In the genomic region with DNA sequence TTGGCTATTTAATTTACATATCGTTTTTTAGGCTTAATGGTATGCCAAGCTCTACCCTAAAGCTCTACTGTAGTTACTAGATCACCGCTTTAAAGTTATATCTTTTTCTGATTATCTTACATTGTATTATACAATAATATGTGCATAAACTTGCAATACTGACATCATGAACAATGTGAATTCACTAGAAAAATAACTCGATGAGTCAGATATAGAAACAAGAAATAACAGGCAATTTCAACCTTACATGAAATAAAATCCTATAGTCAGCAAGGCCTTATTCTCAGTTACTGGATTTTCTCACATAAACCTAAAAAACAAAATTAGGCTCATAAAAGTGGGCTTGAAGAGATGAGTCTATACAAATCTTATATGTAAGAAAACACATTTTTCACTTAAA, we compare ENCODE assay signal across 19 cellular contexts. TPM values are rescaled to one million over a fixed set of nuclear protein-coding genes. Genes with fewer than 3 reads are reported as not detected.
DNase-seq lines count a peak whose midpoint lies in the region; ATAC-seq, FAIRE-seq and TF ChIP-seq lines count a peak whose summit lies in the region.
"Had no signal": no experiment of that assay in that cellular context is flagged by ENCODE, and none has a peak within 500 bp of the region (broad histone marks: within the 10 kb centered on the region; RNA-seq: fewer than 3 reads in every experiment).

No MANE protein-coding gene starts in this region.

- WGBS in testis, 2 donors = 93 to 95% methylated on average over 3 of the region's 3 CpGs

- no peaks in the 10 kb centered on the region for H3K9me1 ChIP-seq in keratinocyte (ENCODE audit: control insufficient read depth, extremely low read depth, insufficient read depth, low read length)

- H3K9me3 Mint-ChIP-seq in chondrocyte (ENCODE audit: low read depth) = peaks cover 8% of the 10 kb centered on the region
- H3K9me3 Mint-ChIP-seq in HFFc6 = no peaks in the 10 kb centered on the region; the same call in 1 of the 2 replicates

- ATAC-seq in RWPE2 (ENCODE audit: low read depth) = 0 out of 3 replicates have a peak, but pooled peaks have one; percentile 16
- ATAC-seq in HG03521 (IDR thresholded peaks at IDR 0.05; ENCODE audit: unreplicated experiment) = no peak
- no peak for ATAC-seq in HG02938 (IDR thresholded peaks at IDR 0.05; ENCODE audit: unreplicated experiment)
- ATAC-seq: Panc1 had no signal

- no peaks in the 10 kb centered on the region for H3K9me3 ChIP-seq in RWPE2 (ENCODE audit: severe bottlenecking)
- H3K9me3 ChIP-seq in keratinocyte (ENCODE audit: control insufficient read depth, low read depth, low read length) = no peaks in the 10 kb centered on the region
- no peaks in the 10 kb centered on the region for H3K9me3 ChIP-seq in testis

- peaks cover 51% of the 10 kb centered on the region for H3K4me1 ChIP-seq in ACC112 (ENCODE audit: control insufficient read depth, insufficient read depth, low read length, unreplicated experiment)
- peaks cover 69% of the 10 kb centered on the region for H3K4me1 ChIP-seq in RWPE2 (ENCODE audit: insufficient read depth, poor library complexity, severe bottlenecking)
- H3K4me1 ChIP-seq in keratinocyte (ENCODE audit: control insufficient read depth, extremely low read depth, insufficient read depth, low read length) = peaks cover 57% of the 10 kb centered on the region
- no peaks in the 10 kb centered on the region for H3K4me1 ChIP-seq in testis

- dilution Hi-C loops in keratinocyte (cut with MboI; ENCODE audit: extremely low pct_ligation_motif_present, low sequenced_read_pairs) = no loop called here

- no peak overlapping the region for H2AFZ ChIP-seq in ACC112 (ENCODE audit: low read length, unreplicated experiment)
- H2AFZ ChIP-seq in keratinocyte (ENCODE audit: control insufficient read depth, low read length) = no peak overlapping the region

- TF ChIP-seq POLR2A in testis (IDR thresholded peaks at IDR 0.05) = no peak

- no peaks in the 10 kb centered on the region for H4K20me1 ChIP-seq in keratinocyte (ENCODE audit: control insufficient read depth, extremely low read depth, insufficient read depth, low read length)

- peak; percentile 66 for FAIRE-seq in keratinocyte (lab: Jason Lieb, UNC)
- FAIRE-seq: H54 had no signal

- no peaks in the 10 kb centered on the region for H3K27me3 Mint-ChIP-seq in chondrocyte (ENCODE audit: low read depth)
- no peaks in the 10 kb centered on the region for H3K27me3 Mint-ChIP-seq in HFFc6 (ENCODE audit: insufficient read depth)

- H3K4me1 Mint-ChIP-seq in chondrocyte (ENCODE audit: low read depth) (peaks cover 58% of the 10 kb centered on the region), HFFc6 (ENCODE audit: low read depth) (peaks cover 77% of the 10 kb centered on the region)

- H3K4me3 ChIP-seq in ACC112 (ENCODE audit: low read depth, low read length) (peak overlapping the region; percentile 41; the same call in 1 of the 2 replicates), RWPE2 (ENCODE audit: severe bottlenecking) (no peak overlapping the region), keratinocyte (ENCODE audit: control insufficient read depth in 2 of 3, extremely low read depth in 1 of 3, insufficient read depth in 2 of 3, low read depth in 1 of 3, low read length in 3 of 3) (peak overlapping the region in 1 of 3 experiments; percentile 8), testis (no peak overlapping the region)

- peak overlapping the region; percentile 57 for H3K9ac ChIP-seq in keratinocyte (ENCODE audit: control insufficient read depth, extremely low read depth, insufficient read depth, low read length)

- H3K27me3 ChIP-seq in ACC112 (ENCODE audit: insufficient read depth, low read length) (no peaks in the 10 kb centered on the region), RWPE2 (ENCODE audit: insufficient read depth, poor library complexity, severe bottlenecking) (no peaks in the 10 kb centered on the region), keratinocyte (ENCODE audit: control insufficient read depth, extremely low read depth, insufficient read depth, low read length) (no peaks in the 10 kb centered on the region), testis (no peaks in the 10 kb centered on the region)

- H3K79me2 ChIP-seq in ACC112 (ENCODE audit: control insufficient read depth, insufficient read depth, low read length, unreplicated experiment) (peaks cover 81% of the 10 kb centered on the region), keratinocyte (ENCODE audit: control insufficient read depth, insufficient read depth, low read length) (peaks cover 67% of the 10 kb centered on the region)

- intact Hi-C loops in testis (cut with DNase I; ENCODE audit: low total_unique reads) = no loop called here

- H3K27ac ChIP-seq in ACC112 (ENCODE audit: low read depth, low read length) (peak overlapping the region; percentile 75), RWPE2 (ENCODE audit: poor library complexity, severe bottlenecking) (peak overlapping the region; percentile 95), keratinocyte (ENCODE audit: control insufficient read depth, insufficient read depth, low read length) (peak overlapping the region; percentile 96), testis (no peak overlapping the region)
- H3K27ac ChIP-seq: C4-2B had no signal

- H3K4me3 Mint-ChIP-seq in chondrocyte (ENCODE audit: unreplicated experiment) (no peak overlapping the region), HFFc6 (no peak overlapping the region)

- DNase-seq in RWPE2 (ENCODE audit: low spot score) (no peak), chondrocyte (ENCODE audit: low spot score) (no peak), keratinocyte (ENCODE audit: low read depth, low spot score) (no peak), testis (no peak), HFFc6 (no peak)
- DNase-seq: ACHN, DMS 273 treated with DMSO at 0.1 percent for 48 hours, DND-41, Kasumi-1, MM.1S, NCI-H1092, NCI-H1436 treated with DMSO at 0.1 percent for 48 hours, NCI-H2081 treated with DMSO at 0.1 percent for 48 hours had no signal

- H3K36me3 Mint-ChIP-seq in chondrocyte (ENCODE audit: low read depth) = peaks cover 7% of the 10 kb centered on the region
- peaks cover 17% of the 10 kb centered on the region for H3K36me3 Mint-ChIP-seq in HFFc6 (ENCODE audit: low read depth)

- H3K36me3 ChIP-seq in ACC112 (ENCODE audit: insufficient read depth, low read length) = 0 out of 2 replicates have a peak, but pooled peaks cover 10% of the 10 kb centered on the region
- peaks cover 36% of the 10 kb centered on the region for H3K36me3 ChIP-seq in RWPE2 (ENCODE audit: low read depth)
- no peaks in the 10 kb centered on the region for H3K36me3 ChIP-seq in keratinocyte (ENCODE audit: control insufficient read depth in 2 of 2, extremely low read depth in 1 of 2, insufficient read depth in 2 of 2, low read length in 2 of 2)
- no peaks in the 10 kb centered on the region for H3K36me3 ChIP-seq in testis (ENCODE audit: low read depth, missing control alignments)

- H3K4me2 ChIP-seq in keratinocyte (ENCODE audit: control insufficient read depth, extremely low read depth, insufficient read depth, low read depth, low read length) = peak overlapping the region; percentile 79

- TF ChIP-seq CTCF in RWPE2 (IDR thresholded peaks at IDR 0.05; ENCODE audit: poor library complexity, severe bottlenecking) = no peak
- TF ChIP-seq CTCF in chondrocyte (IDR thresholded peaks at IDR 0.05) = no peak
- no peak for TF ChIP-seq CTCF in keratinocyte (optimal IDR thresholded peaks at IDR 0.05 in 1 of 3, IDR thresholded peaks at IDR 0.05 in 1 of 3, conservative IDR thresholded peaks at IDR 0.05 in 1 of 3; ENCODE audit: extremely low read depth in 1 of 3, insufficient read depth in 2 of 3, low read length in 3 of 3)
- no peak for TF ChIP-seq CTCF in testis (IDR thresholded peaks at IDR 0.05)
- no peak for TF ChIP-seq CTCF in HFFc6 (IDR thresholded peaks at IDR 0.05)

- H3K27ac Mint-ChIP-seq in chondrocyte (ENCODE audit: unreplicated experiment) = peak overlapping the region; percentile 65
- H3K27ac Mint-ChIP-seq in HFFc6 = no peak overlapping the region; the same call in 1 of the 2 replicates

RNA-seq across cellular contexts. Expression of gene PDGFC, which starts 32.4 kb away (rescaled TPM):
- total RNA-seq in chondrocyte = 70.0 to 131 TPM (median 70.9 TPM) in 3 replicates
- polyA plus RNA-seq in keratinocyte = 19.5 to 29.7 TPM (median 28.9 TPM) in 3 replicates
- polyA plus RNA-seq in keratinocyte (2011; ENCODE audit: low read depth) = 22.1 TPM
- polyA plus RNA-seq in keratinocyte (2011; cell fraction: cytosol; rRNA removed) = 11.6 and 23.3 TPM in 2 replicates
- 34.6 and 37.1 TPM in 2 replicates for polyA plus RNA-seq in keratinocyte (2011; cell fraction: nucleus; rRNA removed)
- 12.8 and 36.2 TPM in 2 replicates for polyA plus RNA-seq in keratinocyte (2012; ENCODE audit: low replicate concordance)
- polyA minus RNA-seq in keratinocyte = 30.0 to 73.6 TPM (median 44.4 TPM) in 3 replicates
- 24.0 TPM for polyA minus RNA-seq in keratinocyte (2011; cell fraction: cytosol; rRNA and poly(A)+ RNA removed)
- polyA minus RNA-seq in keratinocyte (2011; cell fraction: nucleus; rRNA and poly(A)+ RNA removed) = 35.7 and 84.4 TPM in 2 replicates
- 1 to 10 TPM; 7.8 to 9.4 TPM for total RNA-seq in testis
- polyA plus RNA-seq in testis (ENCODE audit: insufficient read depth, low read depth, low replicate concordance) = 13.8 TPM
- 100 to 1,000 TPM in 1 of 6 experiments, 10 to 100 TPM in 5; 71.5 to 112 (median 76.1) TPM for total RNA-seq in HFFc6 (2021; fragmentation: NEBNext Ultra II Directional; extraction: Animal tissue kit (Norgen Biotek cat#: 25700))

Comparison
In these comparisons a context has a peak if more than half of its experiments do, and no peak if none do; other contexts are left out.
1. H3K27ac ChIP-seq: peak in ACC112 (single experiment), RWPE2 (single experiment) and keratinocyte (single experiment); none in testis (0 of 2).